Comparison of ENCODE assay signal across 9 cellular contexts in the genomic region with DNA sequence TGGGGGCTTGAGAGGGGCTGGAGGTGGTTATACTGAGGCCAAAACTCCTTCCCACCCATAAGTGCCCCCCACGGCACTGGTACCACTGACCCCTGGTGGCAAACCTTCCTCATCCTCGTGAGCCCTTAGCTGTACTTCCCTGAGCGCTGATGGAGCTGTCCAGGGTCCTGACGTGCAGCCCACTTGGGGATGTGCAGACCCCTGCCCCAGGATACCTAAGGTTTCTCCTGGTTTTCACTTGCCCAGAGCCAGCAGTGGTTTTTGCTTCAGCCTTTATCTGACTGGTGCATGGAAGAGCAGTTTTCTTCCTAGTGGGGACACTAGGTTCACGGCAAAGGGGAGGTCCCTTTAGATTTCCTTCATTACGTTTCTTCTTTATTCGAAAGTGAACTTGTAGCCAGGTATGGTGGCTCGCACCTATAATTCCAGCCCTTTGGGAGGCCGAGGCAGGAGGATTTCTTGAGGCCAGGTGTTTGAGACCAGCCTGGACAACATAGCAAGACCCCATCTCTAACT. TPM values are rescaled to one million over a fixed set of nuclear protein-coding genes. Genes with fewer than 3 reads are reported as not detected.
DNase-seq lines count a peak whose midpoint lies in the region; ATAC-seq and TF ChIP-seq lines count a peak whose summit lies in the region.
"Had no signal": no experiment of that assay in that cellular context is flagged by ENCODE, and none has a peak within 500 bp of the region (broad histone marks: within the 10 kb centered on the region; RNA-seq: fewer than 3 reads in every experiment).

No MANE protein-coding gene starts in this region.

- CTCF ChIA-PET in Caco-2 (lab: Charles Lee) (interaction anchor here (0.6 to 2.4 kb wide), 4 partner anchors 10 to 337 kb away, joined by 6 to 16 read pairs (median 8); no protein-coding TSS in a partner anchor), HEK293 (lab: Yijun Ruan, JAX) (interaction anchor here (0.6 to 9.1 kb wide), 19 partner anchors 10 to 526 kb away, joined by 3 to 272 read pairs (median 5); no protein-coding TSS in a partner anchor)

- H3K36me3 Mint-ChIP-seq in Caco-2 (ENCODE audit: insufficient read depth, unreplicated experiment): no peaks in the 10 kb centered on the region
- H3K36me3 Mint-ChIP-seq in stimulated activated naive B cell treated with anti-CD40 and anti-IgM and Interleukin-4, amounts not matched to agents 10 μg/mL and 1 μg/mL and 100 μg/mL, for 72 hours: no peaks in the 10 kb centered on the region

- no peaks in the 10 kb centered on the region for H3K9me3 Mint-ChIP-seq in Caco-2 (ENCODE audit: unreplicated experiment)
- no peaks in the 10 kb centered on the region for H3K9me3 Mint-ChIP-seq in stimulated activated naive B cell treated with anti-CD40 and anti-IgM and Interleukin-4, amounts not matched to agents 10 μg/mL and 1 μg/mL and 100 μg/mL, for 72 hours

- DNase-seq in Caco-2: peak; percentile 66 to 77
- DNase-seq in UCSD-AML1 (lab: John Stamatoyannopoulos, UW; ENCODE audit: unreplicated experiment): peak; percentile 61
- DNase-seq in iPS-NIHi11 (ENCODE audit: low spot score): peak; percentile 88
- no peak for DNase-seq in kidney tubule cell (ENCODE audit: low spot score)
- DNase-seq in WERI-Rb-1: no peak
- DNase-seq in occipital lobe (lab: John Stamatoyannopoulos, UW): no peak
- no peak for DNase-seq in stimulated activated naive B cell treated with anti-CD40 and anti-IgM and Interleukin-4, amounts not matched to agents 10 μg/mL and 1 μg/mL and 100 μg/mL, for 72 hours

- H3K4me1 Mint-ChIP-seq in Caco-2 (ENCODE audit: low read depth, unreplicated experiment): no peaks in the 10 kb centered on the region
- H3K4me1 Mint-ChIP-seq in stimulated activated naive B cell treated with anti-CD40 and anti-IgM and Interleukin-4, amounts not matched to agents 10 μg/mL and 1 μg/mL and 100 μg/mL, for 72 hours: no peaks in the 10 kb centered on the region

- no peak for ATAC-seq in stimulated activated naive B cell treated with anti-CD40 and anti-IgM and Interleukin-4, amounts not matched to agents 10 μg/mL and 1 μg/mL and 100 μg/mL, for 72 hours (replicated peaks)

- H3K4me3 Mint-ChIP-seq in Caco-2 (ENCODE audit: unreplicated experiment): no peak overlapping the region
- no peak overlapping the region for H3K4me3 Mint-ChIP-seq in stimulated activated naive B cell treated with anti-CD40 and anti-IgM and Interleukin-4, amounts not matched to agents 10 μg/mL and 1 μg/mL and 100 μg/mL, for 72 hours

- H3K9me3 ChIP-seq in Caco-2: no peaks in the 10 kb centered on the region
- no peaks in the 10 kb centered on the region for H3K9me3 ChIP-seq in HEK293 (ENCODE audit: control insufficient read depth, insufficient read depth, low read depth, low read length)
- no peaks in the 10 kb centered on the region for H3K9me3 ChIP-seq in WERI-Rb-1 (ENCODE audit: severe bottlenecking)

- TF ChIP-seq CTCF in Caco-2 (IDR thresholded peaks at IDR 0.05; ENCODE audit: insufficient read depth in 1 of 2, low read depth in 1 of 2, low read length in 1 of 2, severe bottlenecking in 1 of 2, unreplicated experiment in 1 of 2) (peak in 1 of 2 experiments; percentile 45), HEK293 (tag by site-specific recombination; IDR thresholded peaks at IDR 0.05) (peak; percentile 87), WERI-Rb-1 (IDR thresholded peaks at IDR 0.05; ENCODE audit: low read depth, low read length) (no peak)

- POLR2A ChIA-PET in Caco-2 (lab: Charles Lee): no interaction called here
- POLR2A ChIA-PET in HEK293 (lab: Yijun Ruan, JAX): no interaction called here

- H3K27me3 ChIP-seq in Caco-2 (replicated peaks; ENCODE audit: control insufficient read depth, insufficient read depth, low read length): peaks cover 2% of the 10 kb centered on the region
- H3K27me3 ChIP-seq in WERI-Rb-1 (ENCODE audit: insufficient read depth, low read depth, severe bottlenecking): no peaks in the 10 kb centered on the region

- intact Hi-C loops in Caco-2 (cut with micrococcal nuclease; ENCODE audit: unreplicated experiment): no loop called here

- no TSS peak for BruUV-seq in Caco-2 (replicated peaks; lab: Mats Ljungman, UMichigan)

- no peak overlapping the region for H3K4me3 ChIP-seq in Caco-2 (ENCODE audit: low read depth, low read length)
- no peak overlapping the region for H3K4me3 ChIP-seq in HEK293 (ENCODE audit: low read depth, low read length)
- no peak overlapping the region for H3K4me3 ChIP-seq in WERI-Rb-1 (ENCODE audit: low read depth, low read length)

- H3K27me3 Mint-ChIP-seq in Caco-2 (ENCODE audit: insufficient read depth, unreplicated experiment): peaks cover 32% of the 10 kb centered on the region
- H3K27me3 Mint-ChIP-seq in stimulated activated naive B cell treated with anti-CD40 and anti-IgM and Interleukin-4, amounts not matched to agents 10 μg/mL and 1 μg/mL and 100 μg/mL, for 72 hours: peaks cover 21 to 27% of the 10 kb centered on the region in 2 donors

- no peak overlapping the region for H3K27ac Mint-ChIP-seq in Caco-2 (ENCODE audit: unreplicated experiment)
- H3K27ac Mint-ChIP-seq in stimulated activated naive B cell treated with anti-CD40 and anti-IgM and Interleukin-4, amounts not matched to agents 10 μg/mL and 1 μg/mL and 100 μg/mL, for 72 hours: no peak overlapping the region

- no peak overlapping the region for H3K27ac ChIP-seq in HEK293 (ENCODE audit: extremely low read depth, low read depth, low read length)
- no peak overlapping the region for H3K27ac ChIP-seq in WERI-Rb-1
- H3K27ac ChIP-seq: RWPE1 had no signal

- H3K36me3 ChIP-seq in Caco-2 (ENCODE audit: control insufficient read depth, insufficient read depth, low read length) (no peaks in the 10 kb centered on the region), HEK293 (ENCODE audit: control insufficient read depth in 2 of 2, insufficient read depth in 1 of 2, low read length in 2 of 2) (peaks cover 0 to 7% of the 10 kb centered on the region in 2 experiments; a peak in 1 of 3 replicates), WERI-Rb-1 (no peaks in the 10 kb centered on the region; the same call in 1 of the 2 replicates)

- no peaks in the 10 kb centered on the region for H3K4me1 ChIP-seq in Caco-2
- H3K4me1 ChIP-seq in HEK293 (ENCODE audit: control insufficient read depth, insufficient read depth, low read length): no peaks in the 10 kb centered on the region

TF ChIP-seq in HEK293, 187 proteins besides CTCF, POLR2A, EP300 and RAD21:
- TF ChIP-seq ZNF211 (tag by site-specific recombination; IDR thresholded peaks at IDR 0.05; ENCODE audit: low read depth): no peak
- TF ChIP-seq ZNF121 (tag by site-specific recombination; IDR thresholded peaks at IDR 0.05): peak; percentile 78
- TF ChIP-seq ZNF274 (IDR thresholded peaks at IDR 0.05; ENCODE audit: low read length): no peak
- TF ChIP-seq ZNF274 (tag by site-specific recombination; IDR thresholded peaks at IDR 0.05; ENCODE audit: borderline replicate concordance): no peak
- no peak for TF ChIP-seq ZNF488 (tag by site-specific recombination; IDR thresholded peaks at IDR 0.05)
- no peak for TF ChIP-seq ZNF16 (tag by site-specific recombination; IDR thresholded peaks at IDR 0.05; ENCODE audit: low read depth)
- no peak for TF ChIP-seq ZNF555 (tag by site-specific recombination; conservative IDR thresholded peaks at IDR 0.05)
- TF ChIP-seq GLIS2 (tag by site-specific recombination; IDR thresholded peaks at IDR 0.05): 0 out of 2 replicates have a peak, but pooled peaks have one; percentile 39
- no peak for TF ChIP-seq ZNF843 (tag by site-specific recombination; IDR thresholded peaks at IDR 0.05)
- peak; percentile 29 for TF ChIP-seq ZNF654 (tag by site-specific recombination; IDR thresholded peaks at IDR 0.05; ENCODE audit: low read depth)
- TF ChIP-seq, protein P1, sequence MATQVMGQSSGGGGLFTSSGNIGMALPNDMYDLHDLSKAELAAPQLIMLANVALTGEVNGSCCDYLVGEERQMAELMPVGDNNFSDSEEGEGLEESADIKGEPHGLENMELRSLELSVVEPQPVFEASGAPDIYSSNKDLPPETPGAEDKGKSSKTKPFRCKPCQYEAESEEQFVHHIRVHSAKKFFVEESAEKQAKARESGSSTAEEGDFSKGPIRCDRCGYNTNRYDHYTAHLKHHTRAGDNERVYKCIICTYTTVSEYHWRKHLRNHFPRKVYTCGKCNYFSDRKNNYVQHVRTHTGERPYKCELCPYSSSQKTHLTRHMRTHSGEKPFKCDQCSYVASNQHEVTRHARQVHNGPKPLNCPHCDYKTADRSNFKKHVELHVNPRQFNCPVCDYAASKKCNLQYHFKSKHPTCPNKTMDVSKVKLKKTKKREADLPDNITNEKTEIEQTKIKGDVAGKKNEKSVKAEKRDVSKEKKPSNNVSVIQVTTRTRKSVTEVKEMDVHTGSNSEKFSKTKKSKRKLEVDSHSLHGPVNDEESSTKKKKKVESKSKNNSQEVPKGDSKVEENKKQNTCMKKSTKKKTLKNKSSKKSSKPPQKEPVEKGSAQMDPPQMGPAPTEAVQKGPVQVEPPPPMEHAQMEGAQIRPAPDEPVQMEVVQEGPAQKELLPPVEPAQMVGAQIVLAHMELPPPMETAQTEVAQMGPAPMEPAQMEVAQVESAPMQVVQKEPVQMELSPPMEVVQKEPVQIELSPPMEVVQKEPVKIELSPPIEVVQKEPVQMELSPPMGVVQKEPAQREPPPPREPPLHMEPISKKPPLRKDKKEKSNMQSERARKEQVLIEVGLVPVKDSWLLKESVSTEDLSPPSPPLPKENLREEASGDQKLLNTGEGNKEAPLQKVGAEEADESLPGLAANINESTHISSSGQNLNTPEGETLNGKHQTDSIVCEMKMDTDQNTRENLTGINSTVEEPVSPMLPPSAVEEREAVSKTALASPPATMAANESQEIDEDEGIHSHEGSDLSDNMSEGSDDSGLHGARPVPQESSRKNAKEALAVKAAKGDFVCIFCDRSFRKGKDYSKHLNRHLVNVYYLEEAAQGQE (tag by site-specific recombination; IDR thresholded peaks at IDR 0.05): peak; percentile 100
- no peak for TF ChIP-seq HOXC10 (CRISPR knock-in tag; IDR thresholded peaks at IDR 0.05)
- TF ChIP-seq ZBTB48 (tag by site-specific recombination; IDR thresholded peaks at IDR 0.05): peak; percentile 49; the same call in 1 of the 2 replicates
TF ChIP-seq in HEK293: peak in this region for 5.

RNA-seq across cellular contexts. Expression of gene KCTD15, which starts 28.7 kb away (rescaled TPM):
- total RNA-seq in Caco-2 (2022): 20.6 and 34.6 TPM in 2 replicates
- 85.5 TPM for total RNA-seq in occipital lobe

Comparison
In these comparisons a context has a peak if more than half of its experiments do, and no peak if none do; other contexts are left out.
1. DNase-seq: peak in Caco-2 (2 of 2), UCSD-AML1 (single experiment) and iPS-NIHi11 (single experiment); none in kidney tubule cell (single experiment), WERI-Rb-1 (single experiment), occipital lobe (single experiment) and stimulated activated naive B cell treated with anti-CD40 and anti-IgM and Interleukin-4, amounts not matched to agents 10 μg/mL and 1 μg/mL and 100 μg/mL, for 72 hours (single experiment).